Comparison of ENCODE assay signal across 18 cellular contexts in the genomic region with DNA sequence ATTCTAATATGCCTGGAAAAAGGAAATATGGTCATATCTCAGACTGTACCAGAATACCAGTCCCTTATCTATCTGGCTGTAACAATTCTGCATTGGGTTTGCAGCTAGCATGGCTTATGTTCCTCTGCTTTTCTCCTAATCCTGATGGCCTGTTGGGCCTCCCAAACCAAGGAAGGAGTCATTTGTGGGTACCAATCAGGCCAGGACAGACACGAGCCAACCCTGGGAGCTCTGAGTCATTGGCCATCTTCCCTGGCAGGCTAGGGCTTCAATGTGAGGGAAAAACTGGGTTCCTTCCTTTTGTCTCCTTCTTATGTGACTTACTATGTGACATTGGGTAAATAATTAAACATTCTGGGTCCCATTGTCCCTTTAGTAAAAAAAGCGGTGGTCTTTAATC. TPM values are rescaled to one million over a fixed set of nuclear protein-coding genes. Genes with fewer than 3 reads are reported as not detected.
DNase-seq lines count a peak whose midpoint lies in the region; ATAC-seq, FAIRE-seq and TF ChIP-seq lines count a peak whose summit lies in the region.
"Had no signal": no experiment of that assay in that cellular context is flagged by ENCODE, and none has a peak within 500 bp of the region (broad histone marks: within the 10 kb centered on the region; RNA-seq: fewer than 3 reads in every experiment).

No MANE protein-coding gene starts in this region.

- no peak overlapping the region for H3K4me3 Mint-ChIP-seq in central memory CD8-positive, alpha-beta T cell
- H3K4me3 Mint-ChIP-seq: CD4-positive, alpha-beta memory T cell had no signal

- peaks cover 47% of the 10 kb centered on the region for H3K36me3 Mint-ChIP-seq in central memory CD8-positive, alpha-beta T cell (ENCODE audit: insufficient read depth)

- no peaks in the 10 kb centered on the region for H3K9me3 ChIP-seq in gastrocnemius medialis
- H3K9me3 ChIP-seq: BE2C, HAP-1, SJCRH30 had no signal

- H3K9me3 Mint-ChIP-seq in central memory CD8-positive, alpha-beta T cell = no peaks in the 10 kb centered on the region

- TF ChIP-seq POLR2A in gastrocnemius medialis (IDR thresholded peaks at IDR 0.05) = no peak

- in situ Hi-C loops in gastrocnemius medialis (cut with MboI; ENCODE audit: low sequenced_read_pairs in 4 of 4) = loop anchor here in 3 of 4 donors (25.0 kb wide), 1 partner anchor 312 kb away; the partner anchor contains the start of gene XRCC5 (in 3 of the 3)

- no peaks in the 10 kb centered on the region for H3K27me3 ChIP-seq in gastrocnemius medialis
- H3K27me3 ChIP-seq: BE2C, SJCRH30 had no signal

- peak overlapping the region; percentile 27 to 47 (median 42) for H3K27ac ChIP-seq in gastrocnemius medialis
- H3K27ac ChIP-seq: SJCRH30 had no signal

- H3K4me1 Mint-ChIP-seq in central memory CD8-positive, alpha-beta T cell = peaks cover 20% of the 10 kb centered on the region

- peak overlapping the region; percentile 9 for H3K27ac Mint-ChIP-seq in central memory CD8-positive, alpha-beta T cell (ENCODE audit: low read depth)

- TF ChIP-seq CTCF in gastrocnemius medialis (IDR thresholded peaks at IDR 0.05 in 4 of 5, conservative IDR thresholded peaks at IDR 0.05 in 1 of 5) = no peak

- H3K4me3 ChIP-seq in gastrocnemius medialis = no peak overlapping the region
- H3K4me3 ChIP-seq: HAP-1, SJCRH30 had no signal

- intact Hi-C loops in gastrocnemius medialis (cut with DNase I; ENCODE audit: low total_unique reads) = no loop called here

- DNase-seq in EH (ENCODE audit: low read depth) (peak; percentile 43), OCI-M1 (lab: John Stamatoyannopoulos, UW) (peak; percentile 28), gastrocnemius medialis (no peak), urothelium cell line (ENCODE audit: low spot score) (no peak), A172 (ENCODE audit: low spot score) (no peak), DMS153 (lab: John Stamatoyannopoulos, UW) (no peak)
- no peak for DNase-seq in central memory CD8-positive, alpha-beta T cell (ENCODE audit: low spot score in 2 of 2)
- DNase-seq: BE2C; CD4-positive, alpha-beta memory T cell; DND-41; NCI-H1105 treated with DMSO at 0.1 percent for 48 hours; NCI-H187; NCI-H524; RPMI8226; SJCRH30 had no signal

- H3K27me3 Mint-ChIP-seq in central memory CD8-positive, alpha-beta T cell = no peaks in the 10 kb centered on the region
- H3K27me3 Mint-ChIP-seq: CD4-positive, alpha-beta memory T cell had no signal

- no peak for ATAC-seq in central memory CD8-positive, alpha-beta T cell (replicated peaks; ENCODE audit: extremely low read depth, poor library complexity, severe bottlenecking)
- no peak for ATAC-seq in gastrocnemius medialis
- ATAC-seq: HepG2 had no signal

- FAIRE-seq in urothelium cell line (lab: Jason Lieb, UNC) = no peak
- FAIRE-seq: D721Med, HepG2 had no signal

- H3K4me1 ChIP-seq in gastrocnemius medialis = peaks cover 15 to 22% of the 10 kb centered on the region in 2 donors
- H3K4me1 ChIP-seq: BE2C, HAP-1, SJCRH30 had no signal

- peaks cover 3 to 52% of the 10 kb centered on the region in 2 donors for H3K36me3 ChIP-seq in gastrocnemius medialis

RNA-seq across cellular contexts. Expression of gene SMARCAL1, which starts 12.0 kb away (rescaled TPM):
- 10 to 100 TPM in 1 of 4 donors, 1 to 10 TPM in 3; 5.8 to 20.7 (median 7.8) TPM for total RNA-seq in gastrocnemius medialis
- total RNA-seq in A172 (2014; rRNA removed; shearing (Covaris generic)) = 12.7 and 25.1 TPM in 2 replicates

RNA-seq across cellular contexts. Expression of gene MARCHF4, which starts 52.0 kb away (rescaled TPM):
- not detected for total RNA-seq in gastrocnemius medialis
- 6.4 and 6.9 TPM in 2 replicates for total RNA-seq in A172 (2014; rRNA removed; shearing (Covaris generic))
- total RNA-seq: CD4-positive, alpha-beta memory T cell; HepG2; SJCRH30 had no signal

Comparison
In these comparisons a context has a peak if more than half of its experiments do, and no peak if none do; other contexts are left out.
1. DNase-seq: peak in EH (single experiment) and OCI-M1 (single experiment); none in central memory CD8-positive, alpha-beta T cell (0 of 2), gastrocnemius medialis (0 of 2), urothelium cell line (single experiment), A172 (single experiment) and DMS153 (single experiment).